In the genomic region with DNA sequence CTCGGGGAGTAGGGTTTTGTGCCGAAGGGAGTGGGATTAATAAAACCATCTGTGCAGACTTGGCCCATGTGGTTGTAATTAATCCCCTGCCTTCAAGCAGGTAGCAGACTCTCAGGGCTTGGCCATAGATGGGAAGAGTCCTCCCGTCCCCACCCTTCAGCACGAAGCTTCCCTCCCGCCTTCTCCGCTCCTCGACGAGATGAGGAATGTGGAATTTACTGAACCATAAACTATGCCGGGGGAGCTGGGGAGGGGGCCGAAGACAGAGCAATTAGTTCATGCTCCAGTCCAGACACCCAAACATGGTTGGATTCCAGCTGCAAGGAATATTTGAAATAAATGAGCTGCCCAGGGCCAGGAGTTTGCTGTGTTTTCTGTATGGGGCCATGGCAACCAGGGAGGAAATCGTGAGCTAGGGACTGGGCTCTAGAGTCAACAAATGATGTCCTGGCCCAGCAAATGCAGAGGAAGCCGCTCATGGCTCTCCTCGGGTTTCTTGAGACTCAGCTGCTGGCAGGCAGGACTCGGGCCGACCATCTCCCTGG, we compare ENCODE assay signal across 10 cellular contexts.
DNase-seq lines count a peak whose midpoint lies in the region; ATAC-seq, FAIRE-seq and TF ChIP-seq lines count a peak whose summit lies in the region.
"Had no signal": no experiment of that assay in that cellular context is flagged by ENCODE, and none has a peak within 500 bp of the region (broad histone marks: within the 10 kb centered on the region; RNA-seq: fewer than 3 reads in every experiment).

No MANE protein-coding gene starts in this region.

- H3K36me3 ChIP-seq in fibroblast of lung (ENCODE audit: control insufficient read depth, insufficient read depth, low read length) (peaks cover 8% of the 10 kb centered on the region), muscle layer of duodenum (ENCODE audit: control insufficient read depth in 1 of 2, insufficient read depth in 2 of 2, low read length in 2 of 2) (peaks cover 3 to 10% of the 10 kb centered on the region in 2 donors), upper lobe of right lung (peaks cover 15% of the 10 kb centered on the region)

- DNase-seq in NCI-H82 treated with DMSO at 0.1 percent for 48 hours (lab: John Stamatoyannopoulos, UW; ENCODE audit: unreplicated experiment) (peak; percentile 90), fibroblast of lung (ENCODE audit: low read depth in 2 of 2) (peak; percentile 70 to 92), upper lobe of right lung (no peak), natural killer cell (no peak), T-helper 17 cell (no peak), HTR-8/SVneo (ENCODE audit: insufficient read length, low spot score) (no peak)
- DNase-seq: NCI-H1694, posterior cingulate gyrus had no signal

- H3K4me3 Mint-ChIP-seq in natural killer cell = no peak overlapping the region
- H3K4me3 Mint-ChIP-seq in T-helper 17 cell = no peak overlapping the region

- H3K79me2 ChIP-seq in fibroblast of lung (ENCODE audit: control insufficient read depth, insufficient read depth, low read length) = no peaks in the 10 kb centered on the region

- H3K4me1 Mint-ChIP-seq in natural killer cell = no peaks in the 10 kb centered on the region
- H3K4me1 Mint-ChIP-seq in T-helper 17 cell = peaks cover 13% of the 10 kb centered on the region

- H3K27me3 Mint-ChIP-seq in natural killer cell (ENCODE audit: low read depth in 2 of 2) (no peaks in the 10 kb centered on the region), T-helper 17 cell (no peaks in the 10 kb centered on the region)

- no peak overlapping the region for H3K4me2 ChIP-seq in fibroblast of lung (ENCODE audit: extremely low read depth, insufficient read depth, low read length)

- no peak overlapping the region for H3K9ac ChIP-seq in fibroblast of lung (ENCODE audit: insufficient read depth, low read length)

- ATAC-seq in upper lobe of right lung = peak; percentile 7
- ATAC-seq in natural killer cell = no peak
- no peak for ATAC-seq in T-helper 17 cell

- H3K27ac ChIP-seq in fibroblast of lung (ENCODE audit: insufficient read depth, low read length) = no peak overlapping the region
- H3K27ac ChIP-seq in muscle layer of duodenum (ENCODE audit: low read length) = peak overlapping the region; percentile 88
- H3K27ac ChIP-seq in upper lobe of right lung = peak overlapping the region; percentile 51

- H3K27ac Mint-ChIP-seq in natural killer cell (no peak overlapping the region), T-helper 17 cell (no peak overlapping the region)

- H3K4me1 ChIP-seq in fibroblast of lung (ENCODE audit: control insufficient read depth, extremely low read depth, insufficient read depth, low read length) (peaks cover 5% of the 10 kb centered on the region), muscle layer of duodenum (ENCODE audit: control insufficient read depth in 1 of 2, insufficient read depth in 2 of 2, low read length in 2 of 2) (peaks cover 14 to 60% of the 10 kb centered on the region in 2 donors), upper lobe of right lung (peaks cover 29% of the 10 kb centered on the region)

- no peaks in the 10 kb centered on the region for H3K27me3 ChIP-seq in fibroblast of lung (ENCODE audit: control insufficient read depth, insufficient read depth, low read length)
- no peaks in the 10 kb centered on the region for H3K27me3 ChIP-seq in muscle layer of duodenum (ENCODE audit: low read depth, low read length)
- no peaks in the 10 kb centered on the region for H3K27me3 ChIP-seq in upper lobe of right lung

- no peak overlapping the region for H2AFZ ChIP-seq in fibroblast of lung (ENCODE audit: low read length)

- H3K4me3 ChIP-seq in fibroblast of lung (replicated peaks in 1 of 4; ENCODE audit: control extremely low read depth in 1 of 4, insufficient read depth in 1 of 4, low read depth in 3 of 4, low read length in 4 of 4) = no peak overlapping the region
- H3K4me3 ChIP-seq in muscle layer of duodenum (ENCODE audit: low read depth in 1 of 2, low read length in 2 of 2) = peak overlapping the region in 1 of 2 donors; percentile 34
- H3K4me3 ChIP-seq in upper lobe of right lung = no peak overlapping the region

- no peak for TF ChIP-seq CTCF in fibroblast of lung (conservative IDR thresholded peaks at IDR 0.05 in 1 of 2, IDR thresholded peaks at IDR 0.05 in 1 of 2; ENCODE audit: low read depth in 1 of 2, low read length in 2 of 2)
- TF ChIP-seq CTCF in upper lobe of right lung (IDR thresholded peaks at IDR 0.05) = no peak
- no peak for TF ChIP-seq CTCF in natural killer cell (IDR thresholded peaks at IDR 0.05)

- intact Hi-C loops in upper lobe of right lung (cut with DNase I) (loop anchor here (5.0 kb wide), 1 partner anchor 36 kb away; no protein-coding TSS in a partner anchor), natural killer cell (cut with micrococcal nuclease) (no loop called here)

- FAIRE-seq in HTR-8/SVneo (lab: Jason Lieb, UNC) = no peak
- FAIRE-seq: colon had no signal

- H3K9me3 Mint-ChIP-seq in natural killer cell = no peaks in the 10 kb centered on the region

- H4K20me1 ChIP-seq in fibroblast of lung (ENCODE audit: control insufficient read depth, extremely low read depth, insufficient read depth, low read length) = no peaks in the 10 kb centered on the region

- no peaks in the 10 kb centered on the region for H3K36me3 Mint-ChIP-seq in natural killer cell
- peaks cover 2% of the 10 kb centered on the region for H3K36me3 Mint-ChIP-seq in T-helper 17 cell (ENCODE audit: low read depth)

- no peaks in the 10 kb centered on the region for H3K9me3 ChIP-seq in fibroblast of lung (ENCODE audit: control insufficient read depth, insufficient read depth, low read depth, low read length)
- no peaks in the 10 kb centered on the region for H3K9me3 ChIP-seq in muscle layer of duodenum (ENCODE audit: control insufficient read depth in 1 of 2, low read length in 2 of 2)
- H3K9me3 ChIP-seq in upper lobe of right lung = no peaks in the 10 kb centered on the region
- H3K9me3 ChIP-seq in T-helper 17 cell (ENCODE audit: control insufficient read depth, low read length, poor library complexity, severe bottlenecking) = no peaks in the 10 kb centered on the region

Comparison
In these comparisons a context has a peak if more than half of its experiments do, and no peak if none do; other contexts are left out.
1. DNase-seq: peak in NCI-H82 treated with DMSO at 0.1 percent for 48 hours (single experiment) and fibroblast of lung (2 of 2); none in upper lobe of right lung (single experiment), natural killer cell (single experiment), T-helper 17 cell (0 of 3) and HTR-8/SVneo (single experiment).